ENCODE assay signal across 25 cellular contexts in the genomic region with DNA sequence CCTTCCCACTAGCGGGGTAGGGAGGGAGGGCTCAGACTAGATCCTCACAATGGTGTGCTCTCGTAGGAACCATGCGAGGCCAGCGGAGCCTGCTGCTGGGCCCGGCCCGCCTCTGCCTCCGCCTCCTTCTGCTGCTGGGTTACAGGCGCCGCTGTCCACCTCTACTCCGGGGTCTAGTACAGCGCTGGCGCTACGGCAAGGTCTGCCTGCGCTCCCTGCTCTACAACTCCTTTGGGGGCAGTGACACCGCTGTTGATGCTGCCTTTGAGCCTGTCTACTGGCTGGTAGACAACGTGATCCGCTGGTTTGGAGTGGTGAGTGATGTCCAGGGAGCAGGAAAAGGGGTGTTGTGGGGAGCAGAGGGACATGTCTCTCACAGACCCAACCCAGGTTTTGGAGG.
"Had no signal": no experiment of that assay in that cellular context is flagged by ENCODE, and none has a peak within 500 bp of the region (broad histone marks: within the 10 kb centered on the region; RNA-seq: fewer than 3 reads in every experiment).

No MANE protein-coding gene starts in this region.

- H3K4me3 Mint-ChIP-seq: activated CD8-positive, alpha-beta T cell treated with anti-CD3 and anti-CD28 coated beads, Interleukin-2, amount 10 ng/mL, durations not matched to agents 7 days and 5 days; activated naive CD4-positive, alpha-beta T cell treated with anti-CD3 and anti-CD28 coated beads, Interleukin-2, amount 50 U/mL, for 24 hours; central memory CD8-positive, alpha-beta T cell; endodermal cell; naive thymus-derived CD8-positive, alpha-beta T cell; stimulated activated naive CD8-positive, alpha-beta T cell treated with anti-CD3 and anti-CD28 coated beads, Interleukin-15, Interleukin-2, amounts not matched to agents 100 ng/mL and 50 ng/mL, for 24 hours; T-helper 17 cell had no signal

- H3K36me3 ChIP-seq: colonic mucosa, ovary had no signal

- H3K27ac ChIP-seq: ascending aorta, colonic mucosa, neutrophil, ovary, prostate gland, SK-N-MC, tibial nerve had no signal

- H3K4me3 ChIP-seq: adrenal gland, ascending aorta, colonic mucosa, gastroesophageal sphincter, heart left ventricle, ovary, prostate gland, SK-N-MC, tibial nerve had no signal

- FAIRE-seq: urothelium cell line had no signal

- DNase-seq: activated CD4-positive, alpha-beta T cell treated with anti-CD3 and anti-CD28 coated beads for 48 hours; activated CD4-positive, CD25-positive, alpha-beta regulatory T cell; activated CD8-positive, alpha-beta T cell treated with anti-CD3 and anti-CD28 coated beads, Interleukin-2, amount 10 ng/mL, durations not matched to agents 7 days and 5 days; activated effector memory CD4-positive, alpha-beta T cell treated with anti-CD3 and anti-CD28 coated beads, Interleukin-2, amount 50 U/mL, for 16 hours; adrenal gland; colonic mucosa; endodermal cell; heart left ventricle; islet precursor cell; naive thymus-derived CD8-positive, alpha-beta T cell; ovary; stimulated activated CD4-positive, alpha-beta T cell treated with anti-CD3 and anti-CD28 coated beads, Interleukin-12 subunit alpha, Interleukin-12 subunit beta, amount 100 ng/mL, for 4 hours; stimulated activated CD4-positive, alpha-beta T cell treated with anti-CD3 and anti-CD28 coated beads, Interleukin-4, amount 100 ng/mL, for 4 hours; SW 1271; T-helper 17 cell had no signal

- H3K27ac Mint-ChIP-seq: endodermal cell; stimulated activated naive CD8-positive, alpha-beta T cell treated with anti-CD3 and anti-CD28 coated beads, Interleukin-15, Interleukin-2, amounts not matched to agents 100 ng/mL and 50 ng/mL, for 24 hours had no signal

- H3K27me3 Mint-ChIP-seq: activated naive CD4-positive, alpha-beta T cell treated with anti-CD3 and anti-CD28 coated beads, Interleukin-2, amount 50 U/mL, for 24 hours; central memory CD8-positive, alpha-beta T cell; naive thymus-derived CD8-positive, alpha-beta T cell; stimulated activated naive CD8-positive, alpha-beta T cell treated with anti-CD3 and anti-CD28 coated beads, Interleukin-15, Interleukin-2, amounts not matched to agents 100 ng/mL and 50 ng/mL, for 24 hours; T-helper 17 cell had no signal

- ATAC-seq: activated CD8-positive, alpha-beta T cell treated with anti-CD3 and anti-CD28 coated beads, Interleukin-2, amount 10 ng/mL, durations not matched to agents 7 days and 5 days; gastroesophageal sphincter; naive thymus-derived CD8-positive, alpha-beta T cell; T-helper 17 cell had no signal

- H3K9me3 ChIP-seq: adrenal gland, ascending aorta, colonic mucosa, gastroesophageal sphincter, heart left ventricle, neutrophil, ovary, prostate gland, tibial nerve had no signal

- H3K27me3 ChIP-seq: adrenal gland, ascending aorta, colonic mucosa, gastroesophageal sphincter, heart left ventricle, neutrophil, ovary, tibial nerve had no signal

- H3K9me3 Mint-ChIP-seq: activated naive CD4-positive, alpha-beta T cell treated with anti-CD3 and anti-CD28 coated beads, Interleukin-2, amount 50 U/mL, for 24 hours; central memory CD8-positive, alpha-beta T cell; endodermal cell; naive thymus-derived CD8-positive, alpha-beta T cell; stimulated activated naive CD8-positive, alpha-beta T cell treated with anti-CD3 and anti-CD28 coated beads, Interleukin-15, Interleukin-2, amounts not matched to agents 100 ng/mL and 50 ng/mL, for 24 hours had no signal
